1 cellular context compared by ENCODE assay signal in genomic region chr9:136695955-136696354, GRCh38.
TF ChIP-seq lines count a peak whose summit lies in the region.

No MANE protein-coding gene starts in this region.

TF ChIP-seq in H1, 55 proteins besides CTCF, POLR2A, EP300 and RAD21:
- TF ChIP-seq JUND (IDR thresholded peaks at IDR 0.05; ENCODE audit: low read length) (no peak), CTBP2 (IDR thresholded peaks at IDR 0.05; ENCODE audit: borderline replicate concordance, insufficient read depth, insufficient read length, low read length) (no peak), CBX8 (IDR thresholded peaks at IDR 0.05; ENCODE audit: borderline replicate concordance, low read depth, low read length) (no peak), CEBPB (IDR thresholded peaks at IDR 0.05; ENCODE audit: low read depth, low read length) (no peak), KDM1A (IDR thresholded peaks at IDR 0.05; ENCODE audit: borderline replicate concordance, low read length) (no peak), BCL11A (IDR thresholded peaks at IDR 0.05; ENCODE audit: low read depth in 2 of 2, low read length in 2 of 2) (no peak), TAF7 (optimal IDR thresholded peaks at IDR 0.05; ENCODE audit: borderline replicate concordance, low read depth, low read length) (no peak), USF2 (IDR thresholded peaks at IDR 0.05; ENCODE audit: low read length) (no peak)
TF ChIP-seq in H1: peak in this region for 0.
